ENCODE assay signal across 12 cellular contexts in the genomic region with DNA sequence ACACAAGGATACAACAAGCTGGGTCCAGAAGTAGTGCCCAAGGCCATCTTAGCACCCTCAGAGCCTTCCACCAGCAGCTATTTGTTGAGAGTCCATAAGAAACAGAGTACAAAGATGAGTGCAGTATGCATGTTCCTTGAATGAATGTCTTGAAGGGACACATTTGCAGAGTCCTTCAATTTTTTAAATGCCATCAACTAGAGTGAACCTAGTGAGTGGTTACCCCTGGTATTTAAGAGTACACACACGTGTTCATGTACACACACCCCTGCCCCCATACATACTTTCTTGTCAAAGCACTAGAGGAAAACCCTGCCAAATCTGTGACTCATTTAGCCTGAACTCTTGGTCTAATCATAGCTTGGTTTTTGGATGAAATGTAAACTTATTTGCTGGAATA.
A peak's percentile ranks its signal among the peaks of the same experiment; 100 is the strongest.
DNase-seq lines count a peak whose midpoint lies in the region; ATAC-seq and TF ChIP-seq lines count a peak whose summit lies in the region.
"Had no signal": no experiment of that assay in that cellular context is flagged by ENCODE, and none has a peak within 500 bp of the region (broad histone marks: within the 10 kb centered on the region; RNA-seq: fewer than 3 reads in every experiment).

No MANE protein-coding gene starts in this region.

- no peaks in the 10 kb centered on the region for H3K9me2 ChIP-seq in GM23248 (ENCODE audit: insufficient read depth)

- 3 to 6% methylated on average over 1 of the region's 1 CpG for WGBS in GM23248 (ENCODE audit: low coverage in 1 of 2, low lambda C conversion rate in 2 of 2, missing lambda C conversion rate in 2 of 2), 2 experiments

- H3K4me1 ChIP-seq in GM23248 (ENCODE audit: insufficient read depth) (peaks cover 40% of the 10 kb centered on the region), adipocyte (ENCODE audit: control insufficient read depth, insufficient read depth, low read length) (peaks cover 53% of the 10 kb centered on the region), skeletal muscle satellite cell (ENCODE audit: control insufficient read depth, insufficient read depth, low read length) (peaks cover 42% of the 10 kb centered on the region)

- H3K27ac ChIP-seq in GM23248, result peak overlapping the region; percentile 67

- no peaks in the 10 kb centered on the region for H3K79me2 ChIP-seq in GM23248 (ENCODE audit: insufficient read depth)

- H3K4me3 ChIP-seq in GM23248, result no peak overlapping the region
- H3K4me3 ChIP-seq in adipocyte (ENCODE audit: low read length), result peak overlapping the region; percentile 49
- no peak overlapping the region for H3K4me3 ChIP-seq in fibroblast of villous mesenchyme (ENCODE audit: low read depth, low read length)
- no peak overlapping the region for H3K4me3 ChIP-seq in skeletal muscle satellite cell (ENCODE audit: low read length)

- TF ChIP-seq CTCF in fibroblast of villous mesenchyme (IDR thresholded peaks at IDR 0.05; ENCODE audit: insufficient read depth, low read depth, low read length), result no peak

- H3K27me3 ChIP-seq in GM23248 (replicated peaks; ENCODE audit: insufficient read depth) (no peaks in the 10 kb centered on the region), adipocyte (replicated peaks; ENCODE audit: control insufficient read depth, insufficient read depth, low read length) (no peaks in the 10 kb centered on the region), skeletal muscle satellite cell (ENCODE audit: control insufficient read depth, insufficient read depth, low read length) (no peaks in the 10 kb centered on the region)

- DNase-seq in GM23248, result peak; percentile 96
- DNase-seq in adipocyte (ENCODE audit: low read depth), result peak; percentile 94
- DNase-seq in fibroblast of villous mesenchyme (ENCODE audit: low read depth), result peak; percentile 92
- DNase-seq in stimulated activated naive CD8-positive, alpha-beta T cell treated with anti-CD3 and anti-CD28 coated beads, Interleukin-15, amount 100 ng/mL, for 72 hours, result no peak
- DNase-seq in activated CD4-positive, alpha-beta memory T cell treated with anti-CD3 and anti-CD28 coated beads, Interleukin-2, amount 10 ng/mL, durations not matched to agents 7 days and 5 days, result no peak
- DNase-seq in UCSD-AML1 (lab: John Stamatoyannopoulos, UW; ENCODE audit: unreplicated experiment), result no peak
- DNase-seq: activated CD8-positive, alpha-beta T cell treated with anti-CD3 and anti-CD28 coated beads, Interleukin-2, amount 10 ng/mL, durations not matched to agents 7 days and 5 days; activated naive CD8-positive, alpha-beta T cell treated with anti-CD3 and anti-CD28 coated beads, Interleukin-2, amount 10 ng/mL, durations not matched to agents 7 days and 5 days; left cardiac atrium; NCI-H524 treated with DMSO at 0.1 percent for 48 hours had no signal

- ATAC-seq in GM18873 (IDR thresholded peaks at IDR 0.05; ENCODE audit: low FRiP score, unreplicated experiment), result no peak
- no peak for ATAC-seq in stimulated activated naive CD8-positive, alpha-beta T cell treated with anti-CD3 and anti-CD28 coated beads, Interleukin-15, amount 100 ng/mL, for 72 hours
- ATAC-seq: activated CD8-positive, alpha-beta T cell treated with anti-CD3 and anti-CD28 coated beads, Interleukin-2, amount 10 ng/mL, durations not matched to agents 7 days and 5 days had no signal

- CTCF ChIA-PET in activated CD4-positive, alpha-beta memory T cell treated with anti-CD3 and anti-CD28 coated beads, Interleukin-2, amount 10 ng/mL, durations not matched to agents 7 days and 5 days (lab: Charles Lee), result no interaction called here

- in situ Hi-C loops in GM23248 (cut with MboI), result no loop called here

- no peaks in the 10 kb centered on the region for H3K9me3 Mint-ChIP-seq in stimulated activated naive CD8-positive, alpha-beta T cell treated with anti-CD3 and anti-CD28 coated beads, Interleukin-15, amount 100 ng/mL, for 72 hours
- no peaks in the 10 kb centered on the region for H3K9me3 Mint-ChIP-seq in activated CD4-positive, alpha-beta memory T cell treated with anti-CD3 and anti-CD28 coated beads, Interleukin-2, amount 10 ng/mL, durations not matched to agents 7 days and 5 days
- H3K9me3 Mint-ChIP-seq: activated naive CD8-positive, alpha-beta T cell treated with anti-CD3 and anti-CD28 coated beads, Interleukin-2, amount 10 ng/mL, durations not matched to agents 7 days and 5 days had no signal

- no peaks in the 10 kb centered on the region for H3K27me3 Mint-ChIP-seq in stimulated activated naive CD8-positive, alpha-beta T cell treated with anti-CD3 and anti-CD28 coated beads, Interleukin-15, amount 100 ng/mL, for 72 hours
- peaks cover 7% of the 10 kb centered on the region for H3K27me3 Mint-ChIP-seq in activated CD4-positive, alpha-beta memory T cell treated with anti-CD3 and anti-CD28 coated beads, Interleukin-2, amount 10 ng/mL, durations not matched to agents 7 days and 5 days

- no peaks in the 10 kb centered on the region for H4K20me1 ChIP-seq in GM23248 (ENCODE audit: insufficient read depth)

- H3K9me3 ChIP-seq in GM23248 (ENCODE audit: low read depth), result no peaks in the 10 kb centered on the region
- no peaks in the 10 kb centered on the region for H3K9me3 ChIP-seq in adipocyte (ENCODE audit: control insufficient read depth, low read length)
- no peaks in the 10 kb centered on the region for H3K9me3 ChIP-seq in skeletal muscle satellite cell (replicated peaks; ENCODE audit: low read length)

- H3K4me3 Mint-ChIP-seq in stimulated activated naive CD8-positive, alpha-beta T cell treated with anti-CD3 and anti-CD28 coated beads, Interleukin-15, amount 100 ng/mL, for 72 hours, result no peak overlapping the region
- H3K4me3 Mint-ChIP-seq in activated CD4-positive, alpha-beta memory T cell treated with anti-CD3 and anti-CD28 coated beads, Interleukin-2, amount 10 ng/mL, durations not matched to agents 7 days and 5 days, result no peak overlapping the region
- H3K4me3 Mint-ChIP-seq: activated CD8-positive, alpha-beta T cell treated with anti-CD3 and anti-CD28 coated beads, Interleukin-2, amount 10 ng/mL, durations not matched to agents 7 days and 5 days; activated naive CD8-positive, alpha-beta T cell treated with anti-CD3 and anti-CD28 coated beads, Interleukin-2, amount 10 ng/mL, durations not matched to agents 7 days and 5 days had no signal

- no peaks in the 10 kb centered on the region for H3K4me1 Mint-ChIP-seq in stimulated activated naive CD8-positive, alpha-beta T cell treated with anti-CD3 and anti-CD28 coated beads, Interleukin-15, amount 100 ng/mL, for 72 hours
- no peaks in the 10 kb centered on the region for H3K4me1 Mint-ChIP-seq in activated CD4-positive, alpha-beta memory T cell treated with anti-CD3 and anti-CD28 coated beads, Interleukin-2, amount 10 ng/mL, durations not matched to agents 7 days and 5 days
- H3K4me1 Mint-ChIP-seq: activated naive CD8-positive, alpha-beta T cell treated with anti-CD3 and anti-CD28 coated beads, Interleukin-2, amount 10 ng/mL, durations not matched to agents 7 days and 5 days had no signal

- peak overlapping the region; percentile 69 for H3K4me2 ChIP-seq in GM23248 (ENCODE audit: unreplicated experiment)
- peak overlapping the region; percentile 45 for H3K4me2 ChIP-seq in skeletal muscle satellite cell (ENCODE audit: low read length)

- H3K27ac Mint-ChIP-seq in stimulated activated naive CD8-positive, alpha-beta T cell treated with anti-CD3 and anti-CD28 coated beads, Interleukin-15, amount 100 ng/mL, for 72 hours, result no peak overlapping the region
- H3K27ac Mint-ChIP-seq in activated CD4-positive, alpha-beta memory T cell treated with anti-CD3 and anti-CD28 coated beads, Interleukin-2, amount 10 ng/mL, durations not matched to agents 7 days and 5 days, result no peak overlapping the region
- H3K27ac Mint-ChIP-seq: activated CD8-positive, alpha-beta T cell treated with anti-CD3 and anti-CD28 coated beads, Interleukin-2, amount 10 ng/mL, durations not matched to agents 7 days and 5 days; activated naive CD8-positive, alpha-beta T cell treated with anti-CD3 and anti-CD28 coated beads, Interleukin-2, amount 10 ng/mL, durations not matched to agents 7 days and 5 days had no signal

- no peak overlapping the region; the same call in 1 of the 2 replicates for H3K9ac ChIP-seq in GM23248
- H3K9ac ChIP-seq in adipocyte (ENCODE audit: low read length), result no peak overlapping the region
- no peak overlapping the region for H3K9ac ChIP-seq in skeletal muscle satellite cell (ENCODE audit: low read depth, low read length)

- POLR2A ChIA-PET in activated CD4-positive, alpha-beta memory T cell treated with anti-CD3 and anti-CD28 coated beads, Interleukin-2, amount 10 ng/mL, durations not matched to agents 7 days and 5 days (lab: Charles Lee), result no interaction called here

- H2AFZ ChIP-seq in GM23248, result no peak overlapping the region

- H3K36me3 ChIP-seq in GM23248 (ENCODE audit: low read depth) (no peaks in the 10 kb centered on the region), adipocyte (ENCODE audit: control insufficient read depth, insufficient read depth, low read length, severe bottlenecking) (no peaks in the 10 kb centered on the region), skeletal muscle satellite cell (ENCODE audit: insufficient read depth, low read length) (no peaks in the 10 kb centered on the region)

- H3K36me3 Mint-ChIP-seq in activated CD4-positive, alpha-beta memory T cell treated with anti-CD3 and anti-CD28 coated beads, Interleukin-2, amount 10 ng/mL, durations not matched to agents 7 days and 5 days (ENCODE audit: low read depth), result no peaks in the 10 kb centered on the region
- H3K36me3 Mint-ChIP-seq: activated naive CD8-positive, alpha-beta T cell treated with anti-CD3 and anti-CD28 coated beads, Interleukin-2, amount 10 ng/mL, durations not matched to agents 7 days and 5 days had no signal

- H3F3A ChIP-seq in GM23248 (ENCODE audit: insufficient read depth), result peaks cover 27% of the 10 kb centered on the region

Comparison
In these comparisons a context has a peak if more than half of its experiments do, and no peak if none do; other contexts are left out.
1. DNase-seq: peak in GM23248 (single experiment), adipocyte (single experiment) and fibroblast of villous mesenchyme (single experiment); none in stimulated activated naive CD8-positive, alpha-beta T cell treated with anti-CD3 and anti-CD28 coated beads, Interleukin-15, amount 100 ng/mL, for 72 hours (0 of 2), activated CD4-positive, alpha-beta memory T cell treated with anti-CD3 and anti-CD28 coated beads, Interleukin-2, amount 10 ng/mL, durations not matched to agents 7 days and 5 days (single experiment) and UCSD-AML1 (single experiment).